23 cellular contexts compared by ENCODE assay signal in genomic region chr12:67045650-67046049, GRCh38.
"Had no signal": no experiment of that assay in that cellular context is flagged by ENCODE, and none has a peak within 500 bp of the region (broad histone marks: within the 10 kb centered on the region; RNA-seq: fewer than 3 reads in every experiment).

No MANE protein-coding gene starts in this region.

- H3K4me3 Mint-ChIP-seq: activated CD4-positive, alpha-beta T cell treated with anti-CD3 and anti-CD28 coated beads, Interleukin-2, amount 10 ng/mL, durations not matched to agents 7 days and 5 days; activated CD8-positive, alpha-beta T cell treated with anti-CD3 and anti-CD28 coated beads for 36 hours; activated naive CD4-positive, alpha-beta T cell treated with anti-CD3 and anti-CD28 coated beads, Interleukin-2, amount 50 U/mL, for 24 hours; activated T-cell treated with anti-CD3 and anti-CD28 coated beads, Interleukin-2, amount 50 U/mL, for 4 hours; activated T-helper 17 cell treated with anti-CD3 and anti-CD28 coated beads, Interleukin-2, amount 50 U/mL, for 72 hours; naive thymus-derived CD4-positive, alpha-beta T cell; neural crest cell; stimulated activated naive B cell treated with anti-CD40 and anti-IgM and Interleukin-4, amounts not matched to agents 10 μg/mL and 1 μg/mL and 100 μg/mL, for 72 hours; T-helper 17 cell had no signal

- ATAC-seq: activated CD8-positive, alpha-beta T cell treated with anti-CD3 and anti-CD28 coated beads for 36 hours; activated T-cell treated with anti-CD3 and anti-CD28 coated beads, Interleukin-2, amount 50 U/mL, for 4 hours; activated T-helper 17 cell treated with anti-CD3 and anti-CD28 coated beads, Interleukin-2, amount 50 U/mL, for 72 hours; body of pancreas; naive thymus-derived CD4-positive, alpha-beta T cell; stimulated activated naive B cell treated with anti-CD40 and anti-IgM and Interleukin-4, amounts not matched to agents 10 μg/mL and 1 μg/mL and 100 μg/mL, for 72 hours; T-helper 17 cell had no signal

- H3K27me3 Mint-ChIP-seq: activated CD4-positive, alpha-beta T cell treated with anti-CD3 and anti-CD28 coated beads, Interleukin-2, amount 10 ng/mL, durations not matched to agents 7 days and 5 days; activated naive CD4-positive, alpha-beta T cell treated with anti-CD3 and anti-CD28 coated beads, Interleukin-2, amount 50 U/mL, for 24 hours had no signal

- H3K36me3 Mint-ChIP-seq: activated naive CD4-positive, alpha-beta T cell treated with anti-CD3 and anti-CD28 coated beads, Interleukin-2, amount 50 U/mL, for 24 hours; stimulated activated naive B cell treated with anti-CD40 and anti-IgM and Interleukin-4, amounts not matched to agents 10 μg/mL and 1 μg/mL and 100 μg/mL, for 72 hours had no signal

- DNase-seq: activated CD4-positive, alpha-beta T cell treated with anti-CD3 and anti-CD28 coated beads for 1 hour; activated CD4-positive, alpha-beta T cell treated with anti-CD3 and anti-CD28 coated beads, Interleukin-2, amount 10 ng/mL, durations not matched to agents 7 days and 5 days; activated CD8-positive, alpha-beta T cell treated with anti-CD3 and anti-CD28 coated beads for 36 hours; activated T-cell treated with anti-CD3 and anti-CD28 coated beads, Interleukin-2, amount 50 U/mL, for 4 hours; anterior cingulate cortex; body of pancreas; dermis blood vessel endothelial cell; effector CD4-positive, alpha-beta T cell; esophagus squamous epithelium; foreskin melanocyte; mammary epithelial cell; midbrain; naive thymus-derived CD4-positive, alpha-beta T cell; occipital lobe; stimulated activated CD4-positive, alpha-beta T cell treated with anti-CD3 and anti-CD28 coated beads, Interleukin-15, amount 100 ng/mL, for 24 hours; stimulated activated CD4-positive, alpha-beta T cell treated with anti-CD3 and anti-CD28 coated beads, Interleukin-2, amount 100 ng/mL, for 24 hours; stimulated activated naive B cell treated with anti-CD40 and anti-IgM and Interleukin-4, amounts not matched to agents 10 μg/mL and 1 μg/mL and 100 μg/mL, for 72 hours; T-helper 17 cell; T1000; tibial artery had no signal

- H3K9me3 Mint-ChIP-seq: activated CD4-positive, alpha-beta T cell treated with anti-CD3 and anti-CD28 coated beads, Interleukin-2, amount 10 ng/mL, durations not matched to agents 7 days and 5 days; activated CD8-positive, alpha-beta T cell treated with anti-CD3 and anti-CD28 coated beads for 36 hours; activated naive CD4-positive, alpha-beta T cell treated with anti-CD3 and anti-CD28 coated beads, Interleukin-2, amount 50 U/mL, for 24 hours; activated T-cell treated with anti-CD3 and anti-CD28 coated beads, Interleukin-2, amount 50 U/mL, for 4 hours; activated T-helper 17 cell treated with anti-CD3 and anti-CD28 coated beads, Interleukin-2, amount 50 U/mL, for 72 hours; naive thymus-derived CD4-positive, alpha-beta T cell; neural crest cell had no signal

- H3K4me1 Mint-ChIP-seq: activated CD4-positive, alpha-beta T cell treated with anti-CD3 and anti-CD28 coated beads, Interleukin-2, amount 10 ng/mL, durations not matched to agents 7 days and 5 days; activated T-helper 17 cell treated with anti-CD3 and anti-CD28 coated beads, Interleukin-2, amount 50 U/mL, for 72 hours; naive thymus-derived CD4-positive, alpha-beta T cell; stimulated activated naive B cell treated with anti-CD40 and anti-IgM and Interleukin-4, amounts not matched to agents 10 μg/mL and 1 μg/mL and 100 μg/mL, for 72 hours; T-helper 17 cell had no signal

- H3K27ac Mint-ChIP-seq: activated CD4-positive, alpha-beta T cell treated with anti-CD3 and anti-CD28 coated beads, Interleukin-2, amount 10 ng/mL, durations not matched to agents 7 days and 5 days; activated CD8-positive, alpha-beta T cell treated with anti-CD3 and anti-CD28 coated beads for 36 hours; activated naive CD4-positive, alpha-beta T cell treated with anti-CD3 and anti-CD28 coated beads, Interleukin-2, amount 50 U/mL, for 24 hours; activated T-helper 17 cell treated with anti-CD3 and anti-CD28 coated beads, Interleukin-2, amount 50 U/mL, for 72 hours; naive thymus-derived CD4-positive, alpha-beta T cell; stimulated activated naive B cell treated with anti-CD40 and anti-IgM and Interleukin-4, amounts not matched to agents 10 μg/mL and 1 μg/mL and 100 μg/mL, for 72 hours; T-helper 17 cell had no signal
